Comparison of ENCODE assay signal across 11 cellular contexts in the genomic region with DNA sequence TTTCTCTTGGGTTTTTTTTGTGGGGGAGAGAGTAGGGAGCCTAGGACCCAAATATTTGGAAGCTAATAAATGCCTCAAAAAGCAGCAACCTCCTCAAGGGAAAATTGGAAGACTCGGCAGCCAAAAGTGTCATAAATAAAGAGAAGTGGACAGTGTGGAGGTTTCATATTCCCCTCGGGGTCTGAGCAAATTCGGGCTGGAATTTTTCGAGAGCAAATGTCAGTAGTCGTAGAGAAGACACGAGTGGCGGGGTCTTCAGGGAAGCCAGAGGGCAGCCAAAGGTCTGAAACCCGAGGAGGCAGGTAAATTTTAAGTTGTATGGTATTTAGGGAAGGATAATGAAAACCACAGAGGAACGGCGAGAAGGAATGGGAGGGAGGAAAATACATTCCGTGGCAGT. TPM values are rescaled to one million over a fixed set of nuclear protein-coding genes. Genes with fewer than 3 reads are reported as not detected.
DNase-seq lines count a peak whose midpoint lies in the region; ATAC-seq and TF ChIP-seq lines count a peak whose summit lies in the region.
"Had no signal": no experiment of that assay in that cellular context is flagged by ENCODE, and none has a peak within 500 bp of the region (broad histone marks: within the 10 kb centered on the region; RNA-seq: fewer than 3 reads in every experiment).

No MANE protein-coding gene starts in this region.

- peak overlapping the region; percentile 92 for H3K27ac ChIP-seq in foreskin keratinocyte
- H3K27ac ChIP-seq: testis had no signal

- no peaks in the 10 kb centered on the region for H3K27me3 Mint-ChIP-seq in T-helper 2 cell treated with Interferon-gamma antibody and Interleukin-4, amounts not matched to agents 5 μg/mL and 100 μg/mL, for 36 hours (ENCODE audit: low read depth)
- H3K27me3 Mint-ChIP-seq in activated T-cell treated with anti-CD3 and anti-CD28 coated beads, Interleukin-2, amount 50 U/mL, for 4 hours (ENCODE audit: low read depth) = no peaks in the 10 kb centered on the region

- H3K4me3 Mint-ChIP-seq in T-helper 2 cell treated with Interferon-gamma antibody and Interleukin-4, amounts not matched to agents 5 μg/mL and 100 μg/mL, for 36 hours = peak overlapping the region; percentile 96
- peak overlapping the region; percentile 90 for H3K4me3 Mint-ChIP-seq in activated T-cell treated with anti-CD3 and anti-CD28 coated beads, Interleukin-2, amount 50 U/mL, for 4 hours
- peak overlapping the region; percentile 89 for H3K4me3 Mint-ChIP-seq in stimulated activated effector memory CD8-positive, alpha-beta T cell treated with anti-CD3 and anti-CD28 coated beads, Interleukin-12 subunit alpha, Interleukin-12 subunit beta, amount 100 ng/mL, for 72 hours

- ATAC-seq in activated T-cell treated with anti-CD3 and anti-CD28 coated beads, Interleukin-2, amount 50 U/mL, for 4 hours = no peak
- no peak for ATAC-seq in foreskin keratinocyte
- no peak for ATAC-seq in stimulated activated effector memory CD8-positive, alpha-beta T cell treated with anti-CD3 and anti-CD28 coated beads, Interleukin-12 subunit alpha, Interleukin-12 subunit beta, amount 100 ng/mL, for 72 hours

- no peaks in the 10 kb centered on the region for H3K27me3 ChIP-seq in foreskin keratinocyte
- H3K27me3 ChIP-seq: testis had no signal

- no peaks in the 10 kb centered on the region for H3K9me3 Mint-ChIP-seq in T-helper 2 cell treated with Interferon-gamma antibody and Interleukin-4, amounts not matched to agents 5 μg/mL and 100 μg/mL, for 36 hours
- H3K9me3 Mint-ChIP-seq in activated T-cell treated with anti-CD3 and anti-CD28 coated beads, Interleukin-2, amount 50 U/mL, for 4 hours = no peaks in the 10 kb centered on the region
- no peaks in the 10 kb centered on the region for H3K9me3 Mint-ChIP-seq in stimulated activated effector memory CD8-positive, alpha-beta T cell treated with anti-CD3 and anti-CD28 coated beads, Interleukin-12 subunit alpha, Interleukin-12 subunit beta, amount 100 ng/mL, for 72 hours

- H3K36me3 Mint-ChIP-seq in T-helper 2 cell treated with Interferon-gamma antibody and Interleukin-4, amounts not matched to agents 5 μg/mL and 100 μg/mL, for 36 hours (ENCODE audit: low read depth) = peaks cover 82% of the 10 kb centered on the region
- H3K36me3 Mint-ChIP-seq in activated T-cell treated with anti-CD3 and anti-CD28 coated beads, Interleukin-2, amount 50 U/mL, for 4 hours (ENCODE audit: insufficient read depth) = peaks cover 8% of the 10 kb centered on the region
- peaks cover 93% of the 10 kb centered on the region for H3K36me3 Mint-ChIP-seq in stimulated activated effector memory CD8-positive, alpha-beta T cell treated with anti-CD3 and anti-CD28 coated beads, Interleukin-12 subunit alpha, Interleukin-12 subunit beta, amount 100 ng/mL, for 72 hours

- peaks cover 91% of the 10 kb centered on the region for H3K4me1 Mint-ChIP-seq in T-helper 2 cell treated with Interferon-gamma antibody and Interleukin-4, amounts not matched to agents 5 μg/mL and 100 μg/mL, for 36 hours (ENCODE audit: low read depth)
- peaks cover 96% of the 10 kb centered on the region for H3K4me1 Mint-ChIP-seq in activated T-cell treated with anti-CD3 and anti-CD28 coated beads, Interleukin-2, amount 50 U/mL, for 4 hours (ENCODE audit: low read depth)
- peaks cover 94% of the 10 kb centered on the region for H3K4me1 Mint-ChIP-seq in stimulated activated effector memory CD8-positive, alpha-beta T cell treated with anti-CD3 and anti-CD28 coated beads, Interleukin-12 subunit alpha, Interleukin-12 subunit beta, amount 100 ng/mL, for 72 hours

- H3K27ac Mint-ChIP-seq in T-helper 2 cell treated with Interferon-gamma antibody and Interleukin-4, amounts not matched to agents 5 μg/mL and 100 μg/mL, for 36 hours = peak overlapping the region; percentile 99
- H3K27ac Mint-ChIP-seq in stimulated activated effector memory CD8-positive, alpha-beta T cell treated with anti-CD3 and anti-CD28 coated beads, Interleukin-12 subunit alpha, Interleukin-12 subunit beta, amount 100 ng/mL, for 72 hours = peak overlapping the region; percentile 99

- H3K4me1 ChIP-seq in foreskin keratinocyte = peaks cover 28% of the 10 kb centered on the region
- H3K4me1 ChIP-seq: testis had no signal

- TF ChIP-seq CTCF in foreskin keratinocyte (conservative IDR thresholded peaks at IDR 0.05) (no peak), GM10266 (IDR thresholded peaks at IDR 0.05; ENCODE audit: control insufficient read depth, insufficient read depth, low read depth, missing control alignments) (no peak)

- no peak for DNase-seq in T-helper 2 cell treated with Interferon-gamma antibody and Interleukin-4, amounts not matched to agents 5 μg/mL and 100 μg/mL, for 36 hours (ENCODE audit: low spot score)
- DNase-seq in T-helper 2 cell (no peak), foreskin keratinocyte (no peak), RPMI8226 (no peak), GM10266 (ENCODE audit: extremely low spot score) (no peak), SKM-1 treated with dmso at 0.1 percent for 144 hours (lab: John Stamatoyannopoulos, UW; ENCODE audit: unreplicated experiment) (no peak)
- DNase-seq in activated T-cell treated with anti-CD3 and anti-CD28 coated beads, Interleukin-2, amount 50 U/mL, for 4 hours = no peak
- no peak for DNase-seq in stimulated activated effector memory CD8-positive, alpha-beta T cell treated with anti-CD3 and anti-CD28 coated beads, Interleukin-12 subunit alpha, Interleukin-12 subunit beta, amount 100 ng/mL, for 72 hours (ENCODE audit: low spot score in 2 of 2)
- DNase-seq: NCI-H2081 treated with DMSO at 0.1 percent for 48 hours, SW 1271, testis had no signal

RNA-seq across cellular contexts. Expression of a gene that starts 13.1 kb away (rescaled TPM):
- 10 to 100 TPM; 54.6 to 64.6 (median 62.4) TPM for total RNA-seq in activated T-cell treated with anti-CD3 and anti-CD28 coated beads, Interleukin-2, amount 50 U/mL, for 4 hours
- total RNA-seq in foreskin keratinocyte = 15.4 and 16.3 TPM in 2 replicates
- polyA plus RNA-seq in foreskin keratinocyte = 3.8 and 4.4 TPM in 2 replicates
